Comparison of ENCODE assay signal across 21 cellular contexts in genomic region chr9:72880821-72881220, GRCh38.
"Had no signal": no experiment of that assay in that cellular context is flagged by ENCODE, and none has a peak within 500 bp of the region (broad histone marks: within the 10 kb centered on the region; RNA-seq: fewer than 3 reads in every experiment).

No MANE protein-coding gene starts in this region.

- H3K27ac Mint-ChIP-seq: IgD-negative memory B cell, T-cell had no signal

- H3K27me3 Mint-ChIP-seq: IgD-negative memory B cell, T-cell had no signal

- H3K4me1 Mint-ChIP-seq: IgD-negative memory B cell, T-cell had no signal

- H3K9me3 ChIP-seq: SK-N-SH had no signal

- H3K36me3 Mint-ChIP-seq: IgD-negative memory B cell, T-cell had no signal

- ATAC-seq: K562, T-cell had no signal

- DNase-seq: Kasumi-1, MV-4-11, NCI-H1048, NCI-H1105, NCI-H1417, NCI-H1436 treated with DMSO at 0.1 percent for 48 hours, NCI-H1694, NCI-H187 treated with DMSO at 0.1 percent for 48 hours, NCI-H2029 treated with DMSO at 0.1 percent for 48 hours, NCI-H2171 treated with DMSO at 0.1 percent for 48 hours, NCI-H345, NCI-H446 treated with DMSO at 0.1 percent for 48 hours, NCI-H510A treated with DMSO at 0.1 percent for 48 hours, NCI-H526, NCI-H748 treated with DMSO at 0.1 percent for 48 hours, SHP77, SK-N-SH, SW 1271, T-cell had no signal

- H3K4me3 Mint-ChIP-seq: T-cell had no signal

- H3K4me3 ChIP-seq: K562 had no signal
